Comparison of ENCODE assay signal across 8 cellular contexts in genomic region chr5:172765766-172766286, GRCh38. TPM values are rescaled to one million over a fixed set of nuclear protein-coding genes. Genes with fewer than 3 reads are reported as not detected.
DNase-seq lines count a peak whose midpoint lies in the region; ATAC-seq and TF ChIP-seq lines count a peak whose summit lies in the region.

No MANE protein-coding gene starts in this region.

- H3K36me3 ChIP-seq in HEK293 (ENCODE audit: control insufficient read depth in 2 of 2, insufficient read depth in 1 of 2, low read length in 2 of 2) = peaks cover 0 to 30% of the 10 kb centered on the region in 2 experiments; a peak in 1 of 3 replicates
- H3K36me3 ChIP-seq in sigmoid colon = peaks cover 22 to 28% (median 26%) of the 10 kb centered on the region in 4 donors

- CTCF ChIA-PET in HEK293 (lab: Yijun Ruan, JAX) = interaction anchor here (0.9 to 2.6 kb wide), 5 partner anchors 16 to 166 kb away, joined by 3 to 15 read pairs (median 7); no protein-coding TSS in a partner anchor

- no peaks in the 10 kb centered on the region for H3K27me3 ChIP-seq in sigmoid colon

- H3K36me3 Mint-ChIP-seq in activated T-helper 1 cell treated with anti-CD3 and anti-CD28 coated beads, Interleukin-12 subunit alpha, Interleukin-12 subunit beta, Interleukin-2, Interleukin-4 antibody, amounts not matched to agents 30 ng/mL and 10 ng/mL and 1 ng/mL, durations not matched to agents 14 hours and 24 hours and 36 hours (ENCODE audit: low read depth) = peaks cover 19% of the 10 kb centered on the region

- POLR2A ChIA-PET in HEK293 (lab: Yijun Ruan, JAX) = interaction anchor here (0.5 to 2.0 kb wide), 11 partner anchors 13 to 194 kb away, joined by 3 to 16 read pairs (median 5); partner anchors contain the start of gene RPL26L1

- peak overlapping the region; percentile 87 for H3K27ac Mint-ChIP-seq in activated T-helper 1 cell treated with anti-CD3 and anti-CD28 coated beads, Interleukin-12 subunit alpha, Interleukin-12 subunit beta, Interleukin-2, Interleukin-4 antibody, amounts not matched to agents 30 ng/mL and 10 ng/mL and 1 ng/mL, durations not matched to agents 14 hours and 24 hours and 36 hours

- H3K9me3 ChIP-seq in HEK293 (ENCODE audit: control insufficient read depth, insufficient read depth, low read depth, low read length) (no peaks in the 10 kb centered on the region), sigmoid colon (no peaks in the 10 kb centered on the region)

- H3K27ac ChIP-seq in HEK293 (ENCODE audit: extremely low read depth, low read depth, low read length) = peak overlapping the region; percentile 68
- peak overlapping the region; percentile 97 to 100 (median 99) for H3K27ac ChIP-seq in sigmoid colon

- DNase-seq in activated T-helper 1 cell treated with anti-CD3 and anti-CD28 coated beads, Interleukin-12 subunit alpha, Interleukin-12 subunit beta, Interleukin-2, Interleukin-4 antibody, amounts not matched to agents 30 ng/mL and 10 ng/mL and 1 ng/mL, durations not matched to agents 14 hours and 24 hours and 36 hours (ENCODE audit: low spot score) = no peak
- DNase-seq in Right ventricle myocardium superior (no peak), sigmoid colon (peak; percentile 87), hepatic stellate cell (ENCODE audit: low spot score) (no peak), midbrain (lab: John Stamatoyannopoulos, UW) (no peak)

- H3K27me3 Mint-ChIP-seq in activated T-helper 1 cell treated with anti-CD3 and anti-CD28 coated beads, Interleukin-12 subunit alpha, Interleukin-12 subunit beta, Interleukin-2, Interleukin-4 antibody, amounts not matched to agents 30 ng/mL and 10 ng/mL and 1 ng/mL, durations not matched to agents 14 hours and 24 hours and 36 hours (ENCODE audit: insufficient read depth) = peaks cover 5% of the 10 kb centered on the region

- no peak for TF ChIP-seq POLR2A in sigmoid colon (IDR thresholded peaks at IDR 0.05)

- H3K4me1 Mint-ChIP-seq in activated T-helper 1 cell treated with anti-CD3 and anti-CD28 coated beads, Interleukin-12 subunit alpha, Interleukin-12 subunit beta, Interleukin-2, Interleukin-4 antibody, amounts not matched to agents 30 ng/mL and 10 ng/mL and 1 ng/mL, durations not matched to agents 14 hours and 24 hours and 36 hours (ENCODE audit: low read depth) = peaks cover 40% of the 10 kb centered on the region

- H3K4me3 ChIP-seq in HEK293 (ENCODE audit: low read depth, low read length) (peak overlapping the region; percentile 10; the same call in 1 of the 2 replicates), sigmoid colon (peak overlapping the region in 3 of 4 donors; percentile 27 to 88 (median 80))

- intact Hi-C loops in activated T-helper 1 cell treated with anti-CD3 and anti-CD28 coated beads, Interleukin-12 subunit alpha, Interleukin-12 subunit beta, Interleukin-2, Interleukin-4 antibody, amounts not matched to agents 30 ng/mL and 10 ng/mL and 1 ng/mL, durations not matched to agents 14 hours and 24 hours and 36 hours (cut with micrococcal nuclease) = loop anchor here (1.0 to 5.0 kb wide), 9 partner anchors 11 to 579 kb away; partner anchors contain the start of genes BNIP1, CREBRF, ERGIC1 and RPL26L1
- intact Hi-C loops in Right ventricle myocardium superior (cut with DNase I) (loop anchor here (2.0 to 5.0 kb wide), 2 partner anchors 17 to 106 kb away; no protein-coding TSS in a partner anchor), sigmoid colon (cut with DNase I) (no loop called here)

- no peak for TF ChIP-seq EP300 in sigmoid colon (IDR thresholded peaks at IDR 0.05)

- H3K4me1 ChIP-seq in HEK293 (ENCODE audit: control insufficient read depth, insufficient read depth, low read length) (peaks cover 22% of the 10 kb centered on the region; the same call in 1 of the 2 replicates), sigmoid colon (peaks cover 0 to 50% (median 40%) of the 10 kb centered on the region in 4 donors)

- WGBS in sigmoid colon, 2 donors = 66 to 69% methylated on average over 4 of the region's 4 CpGs

- no peaks in the 10 kb centered on the region for H3K9me3 Mint-ChIP-seq in activated T-helper 1 cell treated with anti-CD3 and anti-CD28 coated beads, Interleukin-12 subunit alpha, Interleukin-12 subunit beta, Interleukin-2, Interleukin-4 antibody, amounts not matched to agents 30 ng/mL and 10 ng/mL and 1 ng/mL, durations not matched to agents 14 hours and 24 hours and 36 hours

- ATAC-seq in Right ventricle myocardium superior (ENCODE audit: poor library complexity) = peak; percentile 1
- no peak for ATAC-seq in HG03378 (IDR thresholded peaks at IDR 0.05; ENCODE audit: unreplicated experiment)
- no peak for ATAC-seq in HG03108 (IDR thresholded peaks at IDR 0.05; ENCODE audit: unreplicated experiment)

- TF ChIP-seq CTCF in HEK293 (tag by site-specific recombination; IDR thresholded peaks at IDR 0.05) (no peak), sigmoid colon (IDR thresholded peaks at IDR 0.05) (no peak)

- H3K4me3 Mint-ChIP-seq in activated T-helper 1 cell treated with anti-CD3 and anti-CD28 coated beads, Interleukin-12 subunit alpha, Interleukin-12 subunit beta, Interleukin-2, Interleukin-4 antibody, amounts not matched to agents 30 ng/mL and 10 ng/mL and 1 ng/mL, durations not matched to agents 14 hours and 24 hours and 36 hours = peak overlapping the region; percentile 76

TF ChIP-seq in HEK293, 187 proteins besides CTCF, POLR2A, EP300 and RAD21 (continues in another document):
- TF ChIP-seq ZNF426 (tag by site-specific recombination; IDR thresholded peaks at IDR 0.05) (no peak), ZBTB1 (tag by site-specific recombination; IDR thresholded peaks at IDR 0.05) (peak; percentile 16; the same call in 1 of the 2 replicates), ZFP37 (tag by site-specific recombination; IDR thresholded peaks at IDR 0.05) (0 out of 2 replicates have a peak, but pooled peaks have one; percentile 47), ZBTB17 (tag by site-specific recombination; IDR thresholded peaks at IDR 0.05) (0 out of 2 replicates have a peak, but pooled peaks have one; percentile 0), ZXDB (tag by site-specific recombination; IDR thresholded peaks at IDR 0.05) (0 out of 2 replicates have a peak, but pooled peaks have one; percentile 15), ZNF585B (tag by site-specific recombination; IDR thresholded peaks at IDR 0.05) (no peak), SCRT1 (tag by site-specific recombination; IDR thresholded peaks at IDR 0.05; ENCODE audit: borderline replicate concordance) (no peak), REPIN1 (tag by site-specific recombination; IDR thresholded peaks at IDR 0.05; ENCODE audit: low read depth) (0 out of 2 replicates have a peak, but pooled peaks have one; percentile 8), ZNF2 (tag by site-specific recombination; IDR thresholded peaks at IDR 0.05) (0 out of 2 replicates have a peak, but pooled peaks have one; percentile 13), ZNF302 (tag by site-specific recombination; IDR thresholded peaks at IDR 0.05; ENCODE audit: low read depth) (no peak), ZNF639 (tag by site-specific recombination; IDR thresholded peaks at IDR 0.05) (peak; percentile 56; the same call in 1 of the 2 replicates), ZSCAN23 (tag by site-specific recombination; IDR thresholded peaks at IDR 0.05) (peak; percentile 9; the same call in 1 of the 2 replicates), GFI1B (tag by site-specific recombination; IDR thresholded peaks at IDR 0.05) (no peak), ZNF16 (tag by site-specific recombination; IDR thresholded peaks at IDR 0.05; ENCODE audit: low read depth) (no peak), ZBTB6 (tag by site-specific recombination; IDR thresholded peaks at IDR 0.05) (no peak), FEZF1 (tag by site-specific recombination; IDR thresholded peaks at IDR 0.05) (0 out of 2 replicates have a peak, but pooled peaks have one; percentile 10), ZNF404 (tag by site-specific recombination; IDR thresholded peaks at IDR 0.05) (no peak), ZNF596 (tag by site-specific recombination; IDR thresholded peaks at IDR 0.05) (0 out of 2 replicates have a peak, but pooled peaks have one; percentile 52), KLF8 (tag by site-specific recombination; IDR thresholded peaks at IDR 0.05) (peak; percentile 9; the same call in 1 of the 2 replicates), ZNF580 (tag by site-specific recombination; IDR thresholded peaks at IDR 0.05) (peak; percentile 88)

RNA-seq across cellular contexts. Expression of gene DUSP1, which starts 5.2 kb away (rescaled TPM):
- total RNA-seq in activated T-helper 1 cell treated with anti-CD3 and anti-CD28 coated beads, Interleukin-12 subunit alpha, Interleukin-12 subunit beta, Interleukin-2, Interleukin-4 antibody, amounts not matched to agents 30 ng/mL and 10 ng/mL and 1 ng/mL, durations not matched to agents 14 hours and 24 hours and 36 hours = 11.9 and 12.5 TPM in 2 replicates
- total RNA-seq in Right ventricle myocardium superior (122 TPM), sigmoid colon (1,000 to 10,000 TPM in 1 of 4 donors, 100 to 1,000 TPM in 3; 449 to 1,033 (median 779) TPM)
- 100 to 1,000 TPM in 2 of 3 donors, 10 to 100 TPM in 1; 99.9 to 253 (median 136) TPM for polyA plus RNA-seq in sigmoid colon
